25 cellular contexts compared by ENCODE assay signal in genomic region chr22:43707650-43708049, GRCh38.
DNase-seq lines count a peak whose midpoint lies in the region; ATAC-seq and TF ChIP-seq lines count a peak whose summit lies in the region.
"Had no signal": no experiment of that assay in that cellular context is flagged by ENCODE, and none has a peak within 500 bp of the region (broad histone marks: within the 10 kb centered on the region; RNA-seq: fewer than 3 reads in every experiment).

No MANE protein-coding gene starts in this region.

- no peak for ATAC-seq in HG02642 (IDR thresholded peaks at IDR 0.05; ENCODE audit: poor library complexity, unreplicated experiment)
- no peak for ATAC-seq in HG03565 (IDR thresholded peaks at IDR 0.05; ENCODE audit: unreplicated experiment)
- no peak for ATAC-seq in natural killer cell
- ATAC-seq: activated CD4-positive, alpha-beta T cell treated with anti-CD3 and anti-CD28 coated beads for 36 hours; activated CD8-positive, alpha-beta T cell treated with anti-CD3 and anti-CD28 coated beads, Interleukin-2, amount 10 ng/mL, durations not matched to agents 7 days and 5 days; left cardiac atrium; pancreas had no signal

- no peaks in the 10 kb centered on the region for H3K4me1 Mint-ChIP-seq in natural killer cell
- H3K4me1 Mint-ChIP-seq: activated CD4-positive, alpha-beta T cell treated with anti-CD3 and anti-CD28 coated beads for 36 hours; IgD-negative memory B cell; neural crest cell had no signal

- H3K27me3 Mint-ChIP-seq in natural killer cell (ENCODE audit: low read depth in 2 of 2) = peaks cover 12 to 19% of the 10 kb centered on the region in 2 donors
- H3K27me3 Mint-ChIP-seq: type B pancreatic cell had no signal

- intact Hi-C loops in natural killer cell (cut with micrococcal nuclease) = no loop called here

- DNase-seq in DMS53 (lab: John Stamatoyannopoulos, UW) (peak; percentile 89), HT1080 (ENCODE audit: low read depth) (peak; percentile 7), adipocyte (ENCODE audit: low read depth) (peak; percentile 7), kidney tubule cell (ENCODE audit: low spot score) (peak; percentile 10), natural killer cell (no peak)
- DNase-seq: activated CD4-positive, alpha-beta T cell treated with anti-CD3 and anti-CD28 coated beads for 36 hours; activated CD8-positive, alpha-beta T cell treated with anti-CD3 and anti-CD28 coated beads, Interleukin-2, amount 10 ng/mL, durations not matched to agents 7 days and 5 days; activated gamma-delta T cell; activated T-cell treated with anti-CD3 and anti-CD28 coated beads for 4 hours; C1 segment of cervical spinal cord; Caco-2; EL; left cardiac atrium; MG63; NCI-H1105 treated with DMSO at 0.1 percent for 48 hours; NCI-H2227 treated with DMSO at 0.1 percent for 48 hours; NCI-H82; pancreas had no signal

- no peak overlapping the region for H3K4me3 Mint-ChIP-seq in natural killer cell
- H3K4me3 Mint-ChIP-seq: activated CD4-positive, alpha-beta T cell treated with anti-CD3 and anti-CD28 coated beads for 36 hours; activated CD8-positive, alpha-beta T cell treated with anti-CD3 and anti-CD28 coated beads, Interleukin-2, amount 10 ng/mL, durations not matched to agents 7 days and 5 days; GM23338; IgD-negative memory B cell; neural crest cell; type B pancreatic cell had no signal

- H3K4me1 ChIP-seq in adipocyte (ENCODE audit: control insufficient read depth, insufficient read depth, low read length) = no peaks in the 10 kb centered on the region
- H3K4me1 ChIP-seq: Caco-2, pancreas, right atrium auricular region had no signal

- peaks cover 9 to 11% of the 10 kb centered on the region in 2 donors for H3K9me3 Mint-ChIP-seq in natural killer cell

- no peak overlapping the region for H3K27ac Mint-ChIP-seq in natural killer cell
- H3K27ac Mint-ChIP-seq: activated CD4-positive, alpha-beta T cell treated with anti-CD3 and anti-CD28 coated beads for 36 hours; activated CD8-positive, alpha-beta T cell treated with anti-CD3 and anti-CD28 coated beads, Interleukin-2, amount 10 ng/mL, durations not matched to agents 7 days and 5 days; GM23338; IgD-negative memory B cell; type B pancreatic cell had no signal

- no peak for TF ChIP-seq CTCF in natural killer cell (IDR thresholded peaks at IDR 0.05)

- H3K9ac ChIP-seq in adipocyte (ENCODE audit: low read length) = no peak overlapping the region

- H3K4me3 ChIP-seq in adipocyte (ENCODE audit: low read length) = no peak overlapping the region
- H3K4me3 ChIP-seq: GM23338, MG63, pancreas, right atrium auricular region had no signal

- no peaks in the 10 kb centered on the region for H3K27me3 ChIP-seq in adipocyte (replicated peaks; ENCODE audit: control insufficient read depth, insufficient read depth, low read length)
- H3K27me3 ChIP-seq: MG63, pancreas, right atrium auricular region had no signal

- peaks cover 14% of the 10 kb centered on the region for H3K36me3 Mint-ChIP-seq in natural killer cell

- no peaks in the 10 kb centered on the region for H3K36me3 ChIP-seq in adipocyte (ENCODE audit: control insufficient read depth, insufficient read depth, low read length, severe bottlenecking)
- H3K36me3 ChIP-seq: MG63, pancreas, right atrium auricular region had no signal

- peaks cover 13% of the 10 kb centered on the region for H3K9me3 ChIP-seq in adipocyte (ENCODE audit: control insufficient read depth, low read length)
- H3K9me3 ChIP-seq: Caco-2, pancreas had no signal
